In the genomic region with DNA sequence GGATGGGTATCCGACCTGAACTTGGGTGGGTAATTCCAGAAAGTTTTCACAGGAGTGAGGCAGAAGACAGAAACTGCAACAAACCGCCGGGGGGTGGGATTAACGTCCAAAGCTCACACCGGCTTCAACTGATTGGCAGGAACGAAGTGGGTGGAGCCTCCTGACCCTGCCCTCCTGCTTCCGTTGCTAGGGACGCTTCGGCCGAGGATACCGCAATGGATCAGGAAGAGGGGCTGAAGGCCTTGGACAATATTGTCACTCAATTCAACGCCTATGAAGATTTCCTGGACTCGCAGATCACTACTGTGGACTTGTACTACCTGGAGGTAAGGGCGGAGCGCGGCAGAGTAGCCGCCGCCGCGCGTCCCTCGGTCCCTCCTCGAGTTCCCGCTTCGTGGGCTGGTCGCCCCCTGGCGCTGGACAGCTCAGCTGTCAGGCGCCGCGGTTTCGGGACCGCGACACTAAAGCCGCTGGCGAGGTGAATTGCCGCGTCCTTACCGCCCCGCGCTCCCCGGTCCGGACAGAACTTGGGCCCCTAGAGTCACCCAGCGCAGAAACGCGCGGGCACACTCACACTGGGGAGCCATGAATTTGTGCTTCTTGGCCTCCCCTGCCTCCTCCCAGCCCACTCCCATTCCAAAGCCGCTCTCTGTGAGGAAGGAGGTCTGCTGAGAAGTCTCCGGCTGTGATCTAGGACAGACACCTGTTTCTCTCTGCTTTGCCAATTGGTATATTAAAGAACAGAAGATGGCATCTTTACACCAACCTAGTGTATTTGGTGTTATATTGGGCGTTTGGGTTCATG, we compare ENCODE assay signal across 1 cellular context.
TF ChIP-seq lines count a peak whose summit lies in the region.

A gene (plus strand): TSS at position 177 of the 805 bp plus-strand sequence.

TF ChIP-seq in HepG2, 621 proteins besides CTCF, POLR2A, EP300 and RAD21 (continued from another document and continues in another):
- no peak for TF ChIP-seq MAF1 (CRISPR knock-in tag; IDR thresholded peaks at IDR 0.05; ENCODE audit: borderline replicate concordance)
- TF ChIP-seq, protein P1, sequence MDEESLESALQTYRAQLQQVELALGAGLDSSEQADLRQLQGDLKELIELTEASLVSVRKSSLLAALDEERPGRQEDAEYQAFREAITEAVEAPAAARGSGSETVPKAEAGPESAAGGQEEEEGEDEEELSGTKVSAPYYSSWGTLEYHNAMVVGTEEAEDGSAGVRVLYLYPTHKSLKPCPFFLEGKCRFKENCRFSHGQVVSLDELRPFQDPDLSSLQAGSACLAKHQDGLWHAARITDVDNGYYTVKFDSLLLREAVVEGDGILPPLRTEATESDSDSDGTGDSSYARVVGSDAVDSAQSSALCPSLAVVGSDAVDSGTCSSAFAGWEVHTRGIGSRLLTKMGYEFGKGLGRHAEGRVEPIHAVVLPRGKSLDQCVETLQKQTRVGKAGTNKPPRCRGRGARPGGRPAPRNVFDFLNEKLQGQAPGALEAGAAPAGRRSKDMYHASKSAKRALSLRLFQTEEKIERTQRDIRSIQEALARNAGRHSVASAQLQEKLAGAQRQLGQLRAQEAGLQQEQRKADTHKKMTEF (CRISPR knock-in tag; IDR thresholded peaks at IDR 0.05), result peak; percentile 37; the same call in 1 of the 2 replicates
- no peak for TF ChIP-seq HMGA1 (CRISPR knock-in tag; conservative IDR thresholded peaks at IDR 0.05)
- no peak for TF ChIP-seq SMARCC2 (IDR thresholded peaks at IDR 0.05)
- TF ChIP-seq IRX3 (CRISPR knock-in tag; IDR thresholded peaks at IDR 0.05; ENCODE audit: borderline replicate concordance, low read depth), result no peak
- TF ChIP-seq ZNF552 (CRISPR knock-in tag; IDR thresholded peaks at IDR 0.05; ENCODE audit: borderline replicate concordance), result no peak
- no peak for TF ChIP-seq ATAD3A (CRISPR knock-in tag; IDR thresholded peaks at IDR 0.05)
- TF ChIP-seq CBX1 (IDR thresholded peaks at IDR 0.05; ENCODE audit: low read depth), result no peak
- TF ChIP-seq ZNF781 (CRISPR knock-in tag; IDR thresholded peaks at IDR 0.05; ENCODE audit: borderline replicate concordance, not compliant biosample characterization), result peak; percentile 63
- TF ChIP-seq, protein P2, sequence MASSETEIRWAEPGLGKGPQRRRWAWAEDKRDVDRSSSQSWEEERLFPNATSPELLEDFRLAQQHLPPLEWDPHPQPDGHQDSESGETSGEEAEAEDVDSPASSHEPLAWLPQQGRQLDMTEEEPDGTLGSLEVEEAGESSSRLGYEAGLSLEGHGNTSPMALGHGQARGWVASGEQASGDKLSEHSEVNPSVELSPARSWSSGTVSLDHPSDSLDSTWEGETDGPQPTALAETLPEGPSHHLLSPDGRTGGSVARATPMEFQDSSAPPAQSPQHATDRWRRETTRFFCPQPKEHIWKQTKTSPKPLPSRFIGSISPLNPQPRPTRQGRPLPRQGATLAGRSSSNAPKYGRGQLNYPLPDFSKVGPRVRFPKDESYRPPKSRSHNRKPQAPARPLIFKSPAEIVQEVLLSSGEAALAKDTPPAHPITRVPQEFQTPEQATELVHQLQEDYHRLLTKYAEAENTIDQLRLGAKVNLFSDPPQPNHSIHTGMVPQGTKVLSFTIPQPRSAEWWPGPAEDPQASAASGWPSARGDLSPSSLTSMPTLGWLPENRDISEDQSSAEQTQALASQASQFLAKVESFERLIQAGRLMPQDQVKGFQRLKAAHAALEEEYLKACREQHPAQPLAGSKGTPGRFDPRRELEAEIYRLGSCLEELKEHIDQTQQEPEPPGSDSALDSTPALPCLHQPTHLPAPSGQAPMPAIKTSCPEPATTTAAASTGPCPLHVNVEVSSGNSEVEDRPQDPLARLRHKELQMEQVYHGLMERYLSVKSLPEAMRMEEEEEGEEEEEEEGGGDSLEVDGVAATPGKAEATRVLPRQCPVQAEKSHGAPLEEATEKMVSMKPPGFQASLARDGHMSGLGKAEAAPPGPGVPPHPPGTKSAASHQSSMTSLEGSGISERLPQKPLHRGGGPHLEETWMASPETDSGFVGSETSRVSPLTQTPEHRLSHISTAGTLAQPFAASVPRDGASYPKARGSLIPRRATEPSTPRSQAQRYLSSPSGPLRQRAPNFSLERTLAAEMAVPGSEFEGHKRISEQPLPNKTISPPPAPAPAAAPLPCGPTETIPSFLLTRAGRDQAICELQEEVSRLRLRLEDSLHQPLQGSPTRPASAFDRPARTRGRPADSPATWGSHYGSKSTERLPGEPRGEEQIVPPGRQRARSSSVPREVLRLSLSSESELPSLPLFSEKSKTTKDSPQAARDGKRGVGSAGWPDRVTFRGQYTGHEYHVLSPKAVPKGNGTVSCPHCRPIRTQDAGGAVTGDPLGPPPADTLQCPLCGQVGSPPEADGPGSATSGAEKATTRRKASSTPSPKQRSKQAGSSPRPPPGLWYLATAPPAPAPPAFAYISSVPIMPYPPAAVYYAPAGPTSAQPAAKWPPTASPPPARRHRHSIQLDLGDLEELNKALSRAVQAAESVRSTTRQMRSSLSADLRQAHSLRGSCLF (CRISPR knock-in tag; IDR thresholded peaks at IDR 0.05; ENCODE audit: borderline replicate concordance), result no peak
- TF ChIP-seq ZNF607 (CRISPR knock-in tag; IDR thresholded peaks at IDR 0.05; ENCODE audit: borderline replicate concordance), result no peak
- TF ChIP-seq HNF4A (CRISPR knock-in tag; IDR thresholded peaks at IDR 0.05), result no peak
- no peak for TF ChIP-seq CHD2 (IDR thresholded peaks at IDR 0.05; ENCODE audit: low read depth, low read length)
- TF ChIP-seq GABPA (IDR thresholded peaks at IDR 0.05; ENCODE audit: low read depth, low read length), result 0 out of 2 replicates have a peak, but pooled peaks have one; percentile 22
- peak; percentile 73 for TF ChIP-seq GABPA (CRISPR knock-in tag; IDR thresholded peaks at IDR 0.05; ENCODE audit: low read depth)
- no peak for TF ChIP-seq NCOA5 (CRISPR knock-in tag; IDR thresholded peaks at IDR 0.05)
- TF ChIP-seq, protein P3, sequence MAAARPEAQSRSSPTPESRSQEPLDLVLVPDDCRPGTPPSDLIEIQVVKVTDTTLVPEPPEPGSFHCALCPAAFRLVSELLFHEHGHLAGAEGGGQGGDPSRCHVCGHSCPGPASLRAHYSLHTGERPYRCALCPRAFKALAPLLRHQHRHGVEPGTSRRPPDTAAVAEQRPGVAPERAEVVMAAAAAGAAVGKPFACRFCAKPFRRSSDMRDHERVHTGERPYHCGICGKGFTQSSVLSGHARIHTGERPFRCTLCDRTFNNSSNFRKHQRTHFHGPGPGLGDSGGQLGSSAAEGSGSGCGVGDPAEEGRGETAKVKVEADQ (CRISPR knock-in tag; IDR thresholded peaks at IDR 0.05; ENCODE audit: borderline replicate concordance), result peak; percentile 59; the same call in 1 of the 2 replicates
- no peak for TF ChIP-seq AGO2 (optimal IDR thresholded peaks at IDR 0.05; ENCODE audit: low read depth, low read length)
- peak; percentile 49; the same call in 1 of the 2 replicates for TF ChIP-seq ZNF737 (CRISPR knock-in tag; IDR thresholded peaks at IDR 0.05; ENCODE audit: borderline replicate concordance)
- TF ChIP-seq XBP1 (CRISPR knock-in tag; IDR thresholded peaks at IDR 0.05), result no peak
- TF ChIP-seq, protein P4, sequence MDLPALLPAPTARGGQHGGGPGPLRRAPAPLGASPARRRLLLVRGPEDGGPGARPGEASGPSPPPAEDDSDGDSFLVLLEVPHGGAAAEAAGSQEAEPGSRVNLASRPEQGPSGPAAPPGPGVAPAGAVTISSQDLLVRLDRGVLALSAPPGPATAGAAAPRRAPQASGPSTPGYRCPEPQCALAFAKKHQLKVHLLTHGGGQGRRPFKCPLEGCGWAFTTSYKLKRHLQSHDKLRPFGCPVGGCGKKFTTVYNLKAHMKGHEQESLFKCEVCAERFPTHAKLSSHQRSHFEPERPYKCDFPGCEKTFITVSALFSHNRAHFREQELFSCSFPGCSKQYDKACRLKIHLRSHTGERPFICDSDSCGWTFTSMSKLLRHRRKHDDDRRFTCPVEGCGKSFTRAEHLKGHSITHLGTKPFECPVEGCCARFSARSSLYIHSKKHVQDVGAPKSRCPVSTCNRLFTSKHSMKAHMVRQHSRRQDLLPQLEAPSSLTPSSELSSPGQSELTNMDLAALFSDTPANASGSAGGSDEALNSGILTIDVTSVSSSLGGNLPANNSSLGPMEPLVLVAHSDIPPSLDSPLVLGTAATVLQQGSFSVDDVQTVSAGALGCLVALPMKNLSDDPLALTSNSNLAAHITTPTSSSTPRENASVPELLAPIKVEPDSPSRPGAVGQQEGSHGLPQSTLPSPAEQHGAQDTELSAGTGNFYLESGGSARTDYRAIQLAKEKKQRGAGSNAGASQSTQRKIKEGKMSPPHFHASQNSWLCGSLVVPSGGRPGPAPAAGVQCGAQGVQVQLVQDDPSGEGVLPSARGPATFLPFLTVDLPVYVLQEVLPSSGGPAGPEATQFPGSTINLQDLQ (CRISPR knock-in tag; IDR thresholded peaks at IDR 0.05), result peak; percentile 73; the same call in 1 of the 2 replicates
- TF ChIP-seq MAZ (IDR thresholded peaks at IDR 0.05; ENCODE audit: borderline replicate concordance, low read depth, low read length), result no peak
- 0 out of 2 replicates have a peak, but pooled peaks have one; percentile 47 for TF ChIP-seq MAZ (CRISPR knock-in tag; IDR thresholded peaks at IDR 0.05; ENCODE audit: low read depth)
- TF ChIP-seq TARDBP (CRISPR knock-in tag; IDR thresholded peaks at IDR 0.05), result no peak
- peak; percentile 40 for TF ChIP-seq ASH2L (IDR thresholded peaks at IDR 0.05; ENCODE audit: insufficient read length, low read depth, low read length)
- TF ChIP-seq, protein P5, sequence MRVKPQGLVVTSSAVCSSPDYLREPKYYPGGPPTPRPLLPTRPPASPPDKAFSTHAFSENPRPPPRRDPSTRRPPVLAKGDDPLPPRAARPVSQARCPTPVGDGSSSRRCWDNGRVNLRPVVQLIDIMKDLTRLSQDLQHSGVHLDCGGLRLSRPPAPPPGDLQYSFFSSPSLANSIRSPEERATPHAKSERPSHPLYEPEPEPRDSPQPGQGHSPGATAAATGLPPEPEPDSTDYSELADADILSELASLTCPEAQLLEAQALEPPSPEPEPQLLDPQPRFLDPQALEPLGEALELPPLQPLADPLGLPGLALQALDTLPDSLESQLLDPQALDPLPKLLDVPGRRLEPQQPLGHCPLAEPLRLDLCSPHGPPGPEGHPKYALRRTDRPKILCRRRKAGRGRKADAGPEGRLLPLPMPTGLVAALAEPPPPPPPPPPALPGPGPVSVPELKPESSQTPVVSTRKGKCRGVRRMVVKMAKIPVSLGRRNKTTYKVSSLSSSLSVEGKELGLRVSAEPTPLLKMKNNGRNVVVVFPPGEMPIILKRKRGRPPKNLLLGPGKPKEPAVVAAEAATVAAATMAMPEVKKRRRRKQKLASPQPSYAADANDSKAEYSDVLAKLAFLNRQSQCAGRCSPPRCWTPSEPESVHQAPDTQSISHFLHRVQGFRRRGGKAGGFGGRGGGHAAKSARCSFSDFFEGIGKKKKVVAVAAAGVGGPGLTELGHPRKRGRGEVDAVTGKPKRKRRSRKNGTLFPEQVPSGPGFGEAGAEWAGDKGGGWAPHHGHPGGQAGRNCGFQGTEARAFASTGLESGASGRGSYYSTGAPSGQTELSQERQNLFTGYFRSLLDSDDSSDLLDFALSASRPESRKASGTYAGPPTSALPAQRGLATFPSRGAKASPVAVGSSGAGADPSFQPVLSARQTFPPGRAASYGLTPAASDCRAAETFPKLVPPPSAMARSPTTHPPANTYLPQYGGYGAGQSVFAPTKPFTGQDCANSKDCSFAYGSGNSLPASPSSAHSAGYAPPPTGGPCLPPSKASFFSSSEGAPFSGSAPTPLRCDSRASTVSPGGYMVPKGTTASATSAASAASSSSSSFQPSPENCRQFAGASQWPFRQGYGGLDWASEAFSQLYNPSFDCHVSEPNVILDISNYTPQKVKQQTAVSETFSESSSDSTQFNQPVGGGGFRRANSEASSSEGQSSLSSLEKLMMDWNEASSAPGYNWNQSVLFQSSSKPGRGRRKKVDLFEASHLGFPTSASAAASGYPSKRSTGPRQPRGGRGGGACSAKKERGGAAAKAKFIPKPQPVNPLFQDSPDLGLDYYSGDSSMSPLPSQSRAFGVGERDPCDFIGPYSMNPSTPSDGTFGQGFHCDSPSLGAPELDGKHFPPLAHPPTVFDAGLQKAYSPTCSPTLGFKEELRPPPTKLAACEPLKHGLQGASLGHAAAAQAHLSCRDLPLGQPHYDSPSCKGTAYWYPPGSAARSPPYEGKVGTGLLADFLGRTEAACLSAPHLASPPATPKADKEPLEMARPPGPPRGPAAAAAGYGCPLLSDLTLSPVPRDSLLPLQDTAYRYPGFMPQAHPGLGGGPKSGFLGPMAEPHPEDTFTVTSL (CRISPR knock-in tag; IDR thresholded peaks at IDR 0.05; ENCODE audit: borderline replicate concordance), result no peak
- TF ChIP-seq RNF2 (conservative IDR thresholded peaks at IDR 0.05; ENCODE audit: low read depth), result peak; percentile 71; the same call in 1 of the 2 replicates
- no peak for TF ChIP-seq ZMAT3 (CRISPR knock-in tag; conservative IDR thresholded peaks at IDR 0.05)
- TF ChIP-seq ZNF256 (CRISPR knock-in tag; conservative IDR thresholded peaks at IDR 0.05), result no peak
- TF ChIP-seq, protein P6, sequence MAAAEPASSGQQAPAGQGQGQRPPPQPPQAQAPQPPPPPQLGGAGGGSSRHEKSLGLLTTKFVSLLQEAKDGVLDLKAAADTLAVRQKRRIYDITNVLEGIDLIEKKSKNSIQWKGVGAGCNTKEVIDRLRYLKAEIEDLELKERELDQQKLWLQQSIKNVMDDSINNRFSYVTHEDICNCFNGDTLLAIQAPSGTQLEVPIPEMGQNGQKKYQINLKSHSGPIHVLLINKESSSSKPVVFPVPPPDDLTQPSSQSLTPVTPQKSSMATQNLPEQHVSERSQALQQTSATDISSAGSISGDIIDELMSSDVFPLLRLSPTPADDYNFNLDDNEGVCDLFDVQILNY (CRISPR knock-in tag; conservative IDR thresholded peaks at IDR 0.05), result 0 out of 2 replicates have a peak, but pooled peaks have one; percentile 33
- TF ChIP-seq NFKBIZ (CRISPR knock-in tag; IDR thresholded peaks at IDR 0.05), result no peak
- TF ChIP-seq ZNF205 (CRISPR knock-in tag; IDR thresholded peaks at IDR 0.05), result 0 out of 2 replicates have a peak, but pooled peaks have one; percentile 36
- TF ChIP-seq NFYB (CRISPR knock-in tag; IDR thresholded peaks at IDR 0.05), result peak; percentile 73
- no peak for TF ChIP-seq SETDB1 (CRISPR knock-in tag; IDR thresholded peaks at IDR 0.05; ENCODE audit: borderline replicate concordance)
- no peak for TF ChIP-seq ZNF292 (CRISPR knock-in tag; IDR thresholded peaks at IDR 0.05; ENCODE audit: borderline replicate concordance, low read depth)
- no peak for TF ChIP-seq HNRNPUL1 (IDR thresholded peaks at IDR 0.05; ENCODE audit: low read depth, low read length)
- peak; percentile 53 for TF ChIP-seq HNRNPLL (IDR thresholded peaks at IDR 0.05; ENCODE audit: low read depth, low read length, poor library complexity, severe bottlenecking)
- TF ChIP-seq ZNF430 (CRISPR knock-in tag; IDR thresholded peaks at IDR 0.05), result peak; percentile 51; the same call in 1 of the 2 replicates
- TF ChIP-seq MED13 (CRISPR knock-in tag; IDR thresholded peaks at IDR 0.05), result no peak
- TF ChIP-seq RFX1 (IDR thresholded peaks at IDR 0.05), result peak; percentile 82
- TF ChIP-seq NFKB2 (CRISPR knock-in tag; IDR thresholded peaks at IDR 0.05; ENCODE audit: borderline replicate concordance), result peak; percentile 59; the same call in 1 of the 2 replicates
- no peak for TF ChIP-seq ZNF235 (CRISPR knock-in tag; IDR thresholded peaks at IDR 0.05; ENCODE audit: borderline replicate concordance)
- no peak for TF ChIP-seq NFE2 (CRISPR knock-in tag; IDR thresholded peaks at IDR 0.05)
- 0 out of 2 replicates have a peak, but pooled peaks have one; percentile 25 for TF ChIP-seq AHR (CRISPR knock-in tag; IDR thresholded peaks at IDR 0.05)
- TF ChIP-seq RORA (CRISPR knock-in tag; IDR thresholded peaks at IDR 0.05), result no peak
- TF ChIP-seq CC2D1A (CRISPR knock-in tag; IDR thresholded peaks at IDR 0.05), result no peak
- no peak for TF ChIP-seq ZNF615 (CRISPR knock-in tag; IDR thresholded peaks at IDR 0.05; ENCODE audit: borderline replicate concordance)
